In genomic region chr6:141169419-141169818, GRCh38 we compare ENCODE assay signal across 12 cellular contexts.
DNase-seq lines count a peak whose midpoint lies in the region; ATAC-seq and TF ChIP-seq lines count a peak whose summit lies in the region.
"Had no signal": no experiment of that assay in that cellular context is flagged by ENCODE, and none has a peak within 500 bp of the region (broad histone marks: within the 10 kb centered on the region; RNA-seq: fewer than 3 reads in every experiment).

No MANE protein-coding gene starts in this region.

- peaks cover 3% of the 10 kb centered on the region for H3K4me1 ChIP-seq in cardiac muscle cell (ENCODE audit: low read depth)
- H3K4me1 ChIP-seq: ascending aorta had no signal

- no peaks in the 10 kb centered on the region for H3K9me3 ChIP-seq in cardiac muscle cell (ENCODE audit: low read depth)
- no peaks in the 10 kb centered on the region for H3K9me3 ChIP-seq in SK-N-MC (ENCODE audit: low read depth, low read length)
- no peaks in the 10 kb centered on the region for H3K9me3 ChIP-seq in MG63
- H3K9me3 ChIP-seq: ascending aorta, sigmoid colon had no signal

- H3K27me3 ChIP-seq in cardiac muscle cell (no peaks in the 10 kb centered on the region), MG63 (no peaks in the 10 kb centered on the region)
- H3K27me3 ChIP-seq: ascending aorta, sigmoid colon had no signal

- H3K9ac ChIP-seq in SK-N-MC (ENCODE audit: insufficient read length), result no peak overlapping the region

- H3K4me3 Mint-ChIP-seq in stimulated activated memory B cell treated with anti-CD40 and anti-IgM and Interleukin-4, amounts not matched to agents 10 μg/mL and 1 μg/mL and 100 μg/mL, for 72 hours, result no peak overlapping the region

- no peak for ATAC-seq in stimulated activated memory B cell treated with anti-CD40 and anti-IgM and Interleukin-4, amounts not matched to agents 10 μg/mL and 1 μg/mL and 100 μg/mL, for 72 hours
- no peak for ATAC-seq in GM21526 (IDR thresholded peaks at IDR 0.05; ENCODE audit: low FRiP score, unreplicated experiment)

- H3K36me3 ChIP-seq in cardiac muscle cell (no peaks in the 10 kb centered on the region), SK-N-MC (ENCODE audit: insufficient read depth, low read length) (no peaks in the 10 kb centered on the region), MG63 (no peaks in the 10 kb centered on the region)
- H3K36me3 ChIP-seq: ascending aorta, sigmoid colon had no signal

- H3K27me3 Mint-ChIP-seq in stimulated activated memory B cell treated with anti-CD40 and anti-IgM and Interleukin-4, amounts not matched to agents 10 μg/mL and 1 μg/mL and 100 μg/mL, for 72 hours, result no peaks in the 10 kb centered on the region

- H3K9me3 Mint-ChIP-seq in stimulated activated memory B cell treated with anti-CD40 and anti-IgM and Interleukin-4, amounts not matched to agents 10 μg/mL and 1 μg/mL and 100 μg/mL, for 72 hours, result no peaks in the 10 kb centered on the region

- H3K27ac ChIP-seq in cardiac muscle cell (no peak overlapping the region), SK-N-MC (no peak overlapping the region)
- H3K27ac ChIP-seq: ascending aorta, sigmoid colon had no signal

- H3K36me3 Mint-ChIP-seq in stimulated activated memory B cell treated with anti-CD40 and anti-IgM and Interleukin-4, amounts not matched to agents 10 μg/mL and 1 μg/mL and 100 μg/mL, for 72 hours, result no peaks in the 10 kb centered on the region

- intact Hi-C loops in cardiac septum (cut with DNase I), result loop anchor here (10.0 kb wide), 1 partner anchor 235 kb away; no protein-coding TSS in a partner anchor

- H3K27ac Mint-ChIP-seq in stimulated activated memory B cell treated with anti-CD40 and anti-IgM and Interleukin-4, amounts not matched to agents 10 μg/mL and 1 μg/mL and 100 μg/mL, for 72 hours, result no peak overlapping the region

- no peak for TF ChIP-seq CTCF in cardiac muscle cell (IDR thresholded peaks at IDR 0.05; ENCODE audit: low read depth, low read length)

- H3K4me1 Mint-ChIP-seq in stimulated activated memory B cell treated with anti-CD40 and anti-IgM and Interleukin-4, amounts not matched to agents 10 μg/mL and 1 μg/mL and 100 μg/mL, for 72 hours, result no peaks in the 10 kb centered on the region

- peak; percentile 22 to 66 for DNase-seq in cardiac muscle cell (ENCODE audit: low read depth in 1 of 2, low spot score in 1 of 2)
- no peak for DNase-seq in cardiac septum (ENCODE audit: low spot score)
- DNase-seq in SK-N-MC (ENCODE audit: low read depth, low spot score), result peak; percentile 26
- peak; percentile 28 for DNase-seq in glomerular visceral epithelial cell (ENCODE audit: extremely low spot score)
- DNase-seq in MG63, result no peak
- DNase-seq in HPDE6-E6E7 (ENCODE audit: extremely low spot score), result no peak
- DNase-seq: NCI-H774, sigmoid colon, trophoblast cell had no signal

- H3K4me3 ChIP-seq in cardiac muscle cell, result no peak overlapping the region
- no peak overlapping the region for H3K4me3 ChIP-seq in SK-N-MC
- H3K4me3 ChIP-seq in MG63, result no peak overlapping the region
- H3K4me3 ChIP-seq: ascending aorta, sigmoid colon had no signal

Comparison
In these comparisons a context has a peak if more than half of its experiments do, and no peak if none do; other contexts are left out.
1. DNase-seq: peak in cardiac muscle cell (2 of 2), SK-N-MC (single experiment) and glomerular visceral epithelial cell (single experiment); none in cardiac septum (single experiment), MG63 (single experiment) and HPDE6-E6E7 (single experiment).